ENCODE assay signal across 8 cellular contexts in genomic region chr3:98901465-98902174, GRCh38. TPM values are rescaled to one million over a fixed set of nuclear protein-coding genes. Genes with fewer than 3 reads are reported as not detected.
A peak's percentile ranks its signal among the peaks of the same experiment; 100 is the strongest.
DNase-seq lines count a peak whose midpoint lies in the region; TF ChIP-seq lines count a peak whose summit lies in the region.

DCBLD2 (minus strand) TSS chr3:98901695; CDS start chr3:98901326, 369 bp downstream.

- H3K36me3 ChIP-seq in ES-I3 (ENCODE audit: insufficient read depth, low read length) (no peaks in the 10 kb centered on the region), HAP-1 (replicated peaks) (no peaks in the 10 kb centered on the region; the same call in 1 of the 2 replicates), MG63 (peaks cover 3% of the 10 kb centered on the region), SJSA1 (peaks cover 25% of the 10 kb centered on the region), neural progenitor cell (no peaks in the 10 kb centered on the region), stomach smooth muscle (ENCODE audit: control insufficient read depth in 2 of 2, insufficient read depth in 2 of 2, low read length in 2 of 2) (no peaks in the 10 kb centered on the region)

- H3K4me3 Mint-ChIP-seq in activated naive CD4-positive, alpha-beta T cell treated with anti-CD3 and anti-CD28 coated beads, Interleukin-2, amount 10 ng/mL, durations not matched to agents 7 days and 5 days = peak within 1 kb of the TSS; percentile 79
- peak within 1 kb of the TSS; percentile 96 for H3K4me3 Mint-ChIP-seq in neural progenitor cell

- peaks cover 42% of the 10 kb centered on the region for H4K20me1 ChIP-seq in neural progenitor cell (ENCODE audit: low read depth)

- peak within 1 kb of the TSS; percentile 81 for H3K4me2 ChIP-seq in neural progenitor cell

- H2AFZ ChIP-seq in neural progenitor cell (replicated peaks) = peak within 1 kb of the TSS; percentile 90

- H3K36me3 Mint-ChIP-seq in activated naive CD4-positive, alpha-beta T cell treated with anti-CD3 and anti-CD28 coated beads, Interleukin-2, amount 10 ng/mL, durations not matched to agents 7 days and 5 days = no peaks in the 10 kb centered on the region
- peaks cover 19% of the 10 kb centered on the region for H3K36me3 Mint-ChIP-seq in neural progenitor cell

- peaks cover 15% of the 10 kb centered on the region for H3K4me1 Mint-ChIP-seq in activated naive CD4-positive, alpha-beta T cell treated with anti-CD3 and anti-CD28 coated beads, Interleukin-2, amount 10 ng/mL, durations not matched to agents 7 days and 5 days
- peaks cover 21% of the 10 kb centered on the region for H3K4me1 Mint-ChIP-seq in neural progenitor cell

- H3K9me3 Mint-ChIP-seq in activated naive CD4-positive, alpha-beta T cell treated with anti-CD3 and anti-CD28 coated beads, Interleukin-2, amount 10 ng/mL, durations not matched to agents 7 days and 5 days = no peaks in the 10 kb centered on the region
- H3K9me3 Mint-ChIP-seq in neural progenitor cell = peaks cover 12% of the 10 kb centered on the region

- no peaks in the 10 kb centered on the region for H3K9me3 ChIP-seq in ES-I3 (ENCODE audit: control insufficient read depth, insufficient read depth, low read length)
- no peaks in the 10 kb centered on the region for H3K9me3 ChIP-seq in HAP-1
- no peaks in the 10 kb centered on the region for H3K9me3 ChIP-seq in MG63
- 0 out of 2 replicates have a peak, but pooled peaks cover 3% of the 10 kb centered on the region for H3K9me3 ChIP-seq in SJSA1 (replicated peaks)
- H3K9me3 ChIP-seq in neural progenitor cell (ENCODE audit: low read depth) = no peaks in the 10 kb centered on the region
- no peaks in the 10 kb centered on the region for H3K9me3 ChIP-seq in stomach smooth muscle (ENCODE audit: control insufficient read depth in 2 of 2, low read length in 2 of 2)

- peak within 1 kb of the TSS; percentile 71 for H3K27ac ChIP-seq in SJSA1
- H3K27ac ChIP-seq in neural progenitor cell = peak within 1 kb of the TSS; percentile 98
- H3K27ac ChIP-seq in stomach smooth muscle (ENCODE audit: low read length) = peak within 1 kb of the TSS; percentile 87

- H3K4me1 ChIP-seq in ES-I3 (ENCODE audit: insufficient read depth, low read length) (peaks cover 10% of the 10 kb centered on the region; the same call in 1 of the 2 replicates), HAP-1 (peaks cover 15% of the 10 kb centered on the region), SJSA1 (replicated peaks) (peaks cover 49% of the 10 kb centered on the region), neural progenitor cell (peaks cover 36% of the 10 kb centered on the region), stomach smooth muscle (ENCODE audit: control insufficient read depth, insufficient read depth, low read length) (peaks cover 3% of the 10 kb centered on the region)

- H3K79me2 ChIP-seq in neural progenitor cell (ENCODE audit: low read depth) = peaks cover 44% of the 10 kb centered on the region

- H3K27me3 ChIP-seq in HAP-1 (ENCODE audit: low read depth) (no peaks in the 10 kb centered on the region), MG63 (no peaks in the 10 kb centered on the region), SJSA1 (replicated peaks) (no peaks in the 10 kb centered on the region), neural progenitor cell (no peaks in the 10 kb centered on the region), stomach smooth muscle (ENCODE audit: control insufficient read depth in 1 of 2, insufficient read depth in 2 of 2, low read length in 2 of 2) (no peaks in the 10 kb centered on the region)

- TF ChIP-seq CTCF in neural progenitor cell (IDR thresholded peaks at IDR 0.05) = no peak

- peak within 1 kb of the TSS; percentile 93 for H3K9ac ChIP-seq in ES-I3 (ENCODE audit: low read depth, low read length)
- peak within 1 kb of the TSS; percentile 90 for H3K9ac ChIP-seq in neural progenitor cell
- peak within 1 kb of the TSS; percentile 82 to 83 for H3K9ac ChIP-seq in stomach smooth muscle (ENCODE audit: low read length in 2 of 2)

- peak within 1 kb of the TSS; percentile 84 for H3K4me3 ChIP-seq in HAP-1
- peak within 1 kb of the TSS; percentile 96 for H3K4me3 ChIP-seq in MG63
- H3K4me3 ChIP-seq in SJSA1 = peak within 1 kb of the TSS; percentile 98
- peak within 1 kb of the TSS; percentile 98 for H3K4me3 ChIP-seq in neural progenitor cell
- peak within 1 kb of the TSS; percentile 83 to 86 for H3K4me3 ChIP-seq in stomach smooth muscle (ENCODE audit: low read length in 2 of 2)

- peak; percentile 98 to 99 for DNase-seq in HAP-1 (ENCODE audit: low spot score in 2 of 2)
- peak; percentile 100 for DNase-seq in MG63
- peak; percentile 96 to 98 for DNase-seq in SJSA1 (ENCODE audit: low read depth in 1 of 2, low spot score in 2 of 2)
- DNase-seq in activated naive CD4-positive, alpha-beta T cell treated with anti-CD3 and anti-CD28 coated beads, Interleukin-2, amount 10 ng/mL, durations not matched to agents 7 days and 5 days = peak; percentile 97
- DNase-seq in foreskin melanocyte = peak; percentile 99
- peak; percentile 99 for DNase-seq in neural progenitor cell (ENCODE audit: low spot score)

- peaks cover 19% of the 10 kb centered on the region for H3F3A ChIP-seq in neural progenitor cell (ENCODE audit: low read depth)

- H3K27ac Mint-ChIP-seq in activated naive CD4-positive, alpha-beta T cell treated with anti-CD3 and anti-CD28 coated beads, Interleukin-2, amount 10 ng/mL, durations not matched to agents 7 days and 5 days = peak within 1 kb of the TSS; percentile 71
- H3K27ac Mint-ChIP-seq in neural progenitor cell = peak within 1 kb of the TSS; percentile 76

- CTCF ChIA-PET in activated naive CD4-positive, alpha-beta T cell treated with anti-CD3 and anti-CD28 coated beads, Interleukin-2, amount 10 ng/mL, durations not matched to agents 7 days and 5 days (lab: Charles Lee) = no interaction called here

- in situ Hi-C loops in HAP-1 (cut with MboI; ENCODE audit: low sequenced_read_pairs) = no loop called here

- H3K27me3 Mint-ChIP-seq in activated naive CD4-positive, alpha-beta T cell treated with anti-CD3 and anti-CD28 coated beads, Interleukin-2, amount 10 ng/mL, durations not matched to agents 7 days and 5 days = peaks cover 25% of the 10 kb centered on the region
- H3K27me3 Mint-ChIP-seq in neural progenitor cell (ENCODE audit: insufficient read depth, low read depth) = no peaks in the 10 kb centered on the region

RNA-seq across cellular contexts. Expression of gene DCBLD2, which starts in this region (rescaled TPM):
- 18.6 and 19.3 TPM in 2 replicates for total RNA-seq in MG63 (2014; rRNA removed; shearing (Covaris generic); ENCODE audit: low replicate concordance)
- 60.8 and 70.2 TPM in 2 replicates for total RNA-seq in SJSA1 (2014; rRNA removed; shearing (Covaris generic))
- total RNA-seq in neural progenitor cell (ENCODE audit: low replicate concordance) = 85.8 and 145 TPM in 2 replicates

Comparison
In these comparisons a context has a peak if more than half of its experiments do, and no peak if none do; other contexts are left out.
1. Peak in every context shown above with its lines: DNase-seq, H3K4me3 ChIP-seq and H3K27ac ChIP-seq.